ENCODE assay signal across 20 cellular contexts in genomic region chr11:2205214-2205770, GRCh38. TPM values are rescaled to one million over a fixed set of nuclear protein-coding genes. Genes with fewer than 3 reads are reported as not detected.
DNase-seq lines count a peak whose midpoint lies in the region; ATAC-seq and TF ChIP-seq lines count a peak whose summit lies in the region.
"Had no signal": no experiment of that assay in that cellular context is flagged by ENCODE, and none has a peak within 500 bp of the region (broad histone marks: within the 10 kb centered on the region; RNA-seq: fewer than 3 reads in every experiment).

No MANE protein-coding gene starts in this region.

- ATAC-seq in activated CD4-positive, CD25-positive, alpha-beta regulatory T cell treated with anti-CD3 and anti-CD28 coated beads, Interleukin-2, amount 50 U/mL, for 24 hours = no peak
- ATAC-seq in Right ventricle myocardium superior (ENCODE audit: poor library complexity) (no peak), esophagus mucosa (no peak), GM19328 (IDR thresholded peaks at IDR 0.05; ENCODE audit: unreplicated experiment) (no peak)

- no peaks in the 10 kb centered on the region for H3K4me1 ChIP-seq in left ventricle myocardium inferior

- no peak overlapping the region for H3K27ac ChIP-seq in left ventricle myocardium inferior (replicated peaks)
- H3K27ac ChIP-seq: 22Rv1, BLaER1, RWPE1 had no signal

- H3K9me3 Mint-ChIP-seq in mesothelial cell of epicardium = peaks cover 8% of the 10 kb centered on the region
- H3K9me3 Mint-ChIP-seq: HFFc6 had no signal

- H3K9me3 ChIP-seq in left ventricle myocardium inferior (replicated peaks) = peaks cover 9% of the 10 kb centered on the region

- no peaks in the 10 kb centered on the region for H3K36me3 Mint-ChIP-seq in mesothelial cell of epicardium
- H3K36me3 Mint-ChIP-seq: CD8-positive, alpha-beta memory T cell had no signal

- no peaks in the 10 kb centered on the region for H3K36me3 ChIP-seq in left ventricle myocardium inferior
- H3K36me3 ChIP-seq: BLaER1 had no signal

- peaks cover 8% of the 10 kb centered on the region for H3K4me1 Mint-ChIP-seq in mesothelial cell of epicardium
- H3K4me1 Mint-ChIP-seq: CD8-positive, alpha-beta memory T cell had no signal

- H3K27me3 Mint-ChIP-seq in mesothelial cell of epicardium (ENCODE audit: low read depth) = peaks cover 2% of the 10 kb centered on the region

- H3K27me3 ChIP-seq in left ventricle myocardium inferior (ENCODE audit: low read depth) = peaks cover 34% of the 10 kb centered on the region

- TF ChIP-seq CTCF in left ventricle myocardium inferior (IDR thresholded peaks at IDR 0.05; ENCODE audit: borderline replicate concordance) = no peak
- TF ChIP-seq CTCF in mesothelial cell of epicardium (IDR thresholded peaks at IDR 0.05; ENCODE audit: unreplicated experiment) = no peak

- no peak overlapping the region for H3K4me3 ChIP-seq in left ventricle myocardium inferior
- H3K4me3 ChIP-seq: BLaER1 had no signal

- no peak overlapping the region for H3K27ac Mint-ChIP-seq in mesothelial cell of epicardium
- H3K27ac Mint-ChIP-seq: CD8-positive, alpha-beta memory T cell; HFFc6 had no signal

- intact Hi-C loops in Right ventricle myocardium superior (cut with DNase I) (no loop called here), left ventricle myocardium inferior (cut with micrococcal nuclease) (no loop called here)

- H3K4me3 Mint-ChIP-seq in mesothelial cell of epicardium = no peak overlapping the region
- H3K4me3 Mint-ChIP-seq: CD8-positive, alpha-beta memory T cell; HFFc6 had no signal

- peak; percentile 14 for DNase-seq in activated CD4-positive, CD25-positive, alpha-beta regulatory T cell treated with anti-CD3 and anti-CD28 coated beads, Interleukin-2, amount 50 U/mL, for 72 hours
- DNase-seq in Right ventricle myocardium superior = peak; percentile 10
- DNase-seq in left ventricle myocardium inferior = no peak
- peak; percentile 6 to 7 for DNase-seq in mesothelial cell of epicardium (ENCODE audit: low spot score in 2 of 2, unreplicated experiment in 2 of 2)
- peak; percentile 41 for DNase-seq in ureter (ENCODE audit: low spot score)
- DNase-seq: CD8-positive, alpha-beta memory T cell; DMS 273 treated with DMSO at 0.1 percent for 48 hours; GOT3; HFFc6; NCI-H1436; NCI-H2081 treated with DMSO at 0.1 percent for 48 hours; NCI-H226 had no signal

RNA-seq across cellular contexts. Expression of gene TH, which starts 33.7 kb away (rescaled TPM):
- total RNA-seq in Right ventricle myocardium superior (not detected), left ventricle myocardium inferior (not detected), mesothelial cell of epicardium (0.77 to 1.4 TPM (median 1.1 TPM) in 3 replicates), ureter (4.3 TPM), esophagus mucosa (0.40 TPM)
- total RNA-seq: CD8-positive, alpha-beta memory T cell; Daoy; HFFc6; HT1080 had no signal

RNA-seq across cellular contexts. Expression of gene INS, which starts 44.3 kb away (rescaled TPM):
- total RNA-seq in Right ventricle myocardium superior (not detected), left ventricle myocardium inferior (not detected), mesothelial cell of epicardium (not detected in 3 replicates), ureter (not detected), esophagus mucosa (not detected)
- total RNA-seq: CD8-positive, alpha-beta memory T cell; Daoy; HFFc6; HT1080 had no signal
